29 cellular contexts compared by ENCODE assay signal in the genomic region with DNA sequence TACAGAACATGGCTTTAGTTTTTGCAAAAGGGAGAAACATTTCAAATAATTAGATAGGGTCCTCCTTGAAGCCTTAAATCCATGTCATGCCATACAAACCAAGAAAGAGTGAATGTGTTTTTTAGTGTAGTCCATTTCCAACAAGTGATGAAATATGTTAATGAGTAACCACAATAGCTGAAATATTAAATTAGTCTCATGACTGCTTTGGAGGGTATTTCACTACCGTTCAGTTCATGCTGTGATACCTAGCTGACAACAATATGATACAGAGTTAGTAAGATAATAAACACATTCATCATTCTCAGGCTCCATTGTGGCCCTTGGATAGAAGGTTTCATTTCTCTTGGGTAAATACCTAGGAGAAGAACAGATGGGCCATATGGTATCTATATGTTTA. TPM values are rescaled to one million over a fixed set of nuclear protein-coding genes. Genes with fewer than 3 reads are reported as not detected.
"Had no signal": no experiment of that assay in that cellular context is flagged by ENCODE, and none has a peak within 500 bp of the region (broad histone marks: within the 10 kb centered on the region; RNA-seq: fewer than 3 reads in every experiment).

No MANE protein-coding gene starts in this region.

- ATAC-seq: activated CD4-positive, CD25-positive, alpha-beta regulatory T cell treated with anti-CD3 and anti-CD28 coated beads, Interleukin-2, amount 50 U/mL, for 24 hours; activated CD8-positive, alpha-beta T cell treated with anti-CD3 and anti-CD28 coated beads for 36 hours; activated T-cell treated with anti-CD3 and anti-CD28 coated beads, Interleukin-2, amount 50 U/mL, for 4 hours; activated T-helper 17 cell treated with anti-CD3 and anti-CD28 coated beads, Interleukin-2, amount 50 U/mL, for 72 hours; esophagus mucosa; heart left ventricle; T-helper 17 cell had no signal

- H3K27ac ChIP-seq: epithelial cell of prostate, heart left ventricle, WERI-Rb-1 had no signal

- H3K36me3 ChIP-seq: heart left ventricle, WERI-Rb-1 had no signal

- H3K4me3 ChIP-seq: heart left ventricle had no signal

- DNase-seq: activated B cell treated with CpG ODN at 0.5 μM for 24 hours; activated CD4-positive, alpha-beta T cell treated with anti-CD3 and anti-CD28 coated beads for 48 hours; activated CD4-positive, alpha-beta T cell treated with anti-CD3 and anti-CD28 coated beads, Interleukin-2, amount 50 U/mL, for 1 hour; activated CD4-positive, alpha-beta T cell treated with anti-CD3 and anti-CD28 coated beads, Interleukin-2, amount 50 U/mL, for 48 hours; activated CD8-positive, alpha-beta memory T cell treated with anti-CD3 and anti-CD28 coated beads for 24 hours; activated CD8-positive, alpha-beta T cell treated with anti-CD3 and anti-CD28 coated beads for 36 hours; activated effector memory CD4-positive, alpha-beta T cell treated with Interleukin-2 at 50 U/mL for 16 hours; activated gamma-delta T cell treated with Interleukin-2 at 50 U/mL for 16 hours; activated naive CD4-positive, alpha-beta T cell treated with anti-CD3 and anti-CD28 coated beads, Interleukin-2, amount 50 U/mL, for 16 hours; activated naive CD4-positive, alpha-beta T cell treated with Interleukin-2 at 50 U/mL for 16 hours; activated T-cell treated with anti-CD3 and anti-CD28 coated beads, Interleukin-2, amount 50 U/mL, for 4 hours; amniotic stem cell; anterior cingulate cortex; caudate nucleus; cortex of kidney; dermis blood vessel endothelial cell; effector CD4-positive, alpha-beta T cell; foreskin fibroblast; glutamatergic neuron; heart left ventricle; T-helper 1 cell; T-helper 17 cell; T1000; WERI-Rb-1 had no signal

RNA-seq across cellular contexts. Expression of a gene that starts 5.8 kb away (rescaled TPM):
- total RNA-seq: activated B cell treated with CpG ODN at 0.5 μM for 24 hours; activated CD8-positive, alpha-beta T cell treated with anti-CD3 and anti-CD28 coated beads for 36 hours; activated T-helper 17 cell treated with anti-CD3 and anti-CD28 coated beads, Interleukin-2, amount 50 U/mL, for 72 hours; endothelial cell of umbilical vein; T-helper 17 cell had no signal
- polyA plus RNA-seq: endothelial cell of umbilical vein had no signal
